Comparison of ENCODE assay signal across 12 cellular contexts in genomic region chr10:51073035-51073434, GRCh38. TPM values are rescaled to one million over a fixed set of nuclear protein-coding genes. Genes with fewer than 3 reads are reported as not detected.
DNase-seq lines count a peak whose midpoint lies in the region; ATAC-seq and TF ChIP-seq lines count a peak whose summit lies in the region.
"Had no signal": no experiment of that assay in that cellular context is flagged by ENCODE, and none has a peak within 500 bp of the region (broad histone marks: within the 10 kb centered on the region; RNA-seq: fewer than 3 reads in every experiment).

No MANE protein-coding gene starts in this region.

- no peaks in the 10 kb centered on the region for H3K27me3 ChIP-seq in AG04450 (ENCODE audit: control insufficient read depth, insufficient read depth, low read length)
- no peaks in the 10 kb centered on the region for H3K27me3 ChIP-seq in Peyer's patch
- H3K27me3 ChIP-seq in ovary = no peaks in the 10 kb centered on the region

- no peak for TF ChIP-seq CTCF in AG04450 (IDR thresholded peaks at IDR 0.05; ENCODE audit: low read depth, low read length)
- TF ChIP-seq CTCF in Peyer's patch (IDR thresholded peaks at IDR 0.05) = no peak
- no peak for TF ChIP-seq CTCF in fibroblast of villous mesenchyme (IDR thresholded peaks at IDR 0.05; ENCODE audit: insufficient read depth, low read depth, low read length)
- no peak for TF ChIP-seq CTCF in ovary (IDR thresholded peaks at IDR 0.05)

- intact Hi-C loops in ovary (cut with DNase I) = loop anchor here in 1 of 4 donors (5.0 kb wide), 1 partner anchor 624 kb away; the partner anchor contains the start of gene CSTF2T

- DNase-seq in AG04450 (ENCODE audit: low read depth, low spot score) = no peak
- no peak for DNase-seq in Peyer's patch
- no peak for DNase-seq in fibroblast of villous mesenchyme (ENCODE audit: low read depth)
- DNase-seq in ovary = no peak
- DNase-seq in AML-193 (lab: John Stamatoyannopoulos, UW) = no peak
- DNase-seq in cerebellum (ENCODE audit: low spot score) = no peak
- DNase-seq: NCI-H1105; stimulated activated CD4-positive, alpha-beta T cell treated with anti-CD3 and anti-CD28 coated beads, Interleukin-2, amount 100 ng/mL, for 48 hours; T-helper 1 cell had no signal

- no peak for TF ChIP-seq EP300 in ovary (IDR thresholded peaks at IDR 0.05)

- H3K4me3 ChIP-seq in AG04450 (ENCODE audit: low read depth, low read length) (peak overlapping the region; percentile 88; the same call in 1 of the 2 replicates), Peyer's patch (peak overlapping the region in 3 of 4 donors; percentile 39 to 71 (median 63)), fibroblast of villous mesenchyme (ENCODE audit: low read depth, low read length) (peak overlapping the region; percentile 80), ovary (peak overlapping the region; percentile 84)

- POLR2A ChIA-PET in AG04450 (lab: Yijun Ruan, JAX) = interaction anchor here (1.9 kb wide), 1 partner anchor 317 kb away, joined by 8 read pairs; no protein-coding TSS in a partner anchor

- H3K36me3 ChIP-seq in Peyer's patch (no peaks in the 10 kb centered on the region), ovary (no peaks in the 10 kb centered on the region)

- no peak for ATAC-seq in HG02938 (IDR thresholded peaks at IDR 0.05; ENCODE audit: unreplicated experiment)
- ATAC-seq in HG03571 (IDR thresholded peaks at IDR 0.05; ENCODE audit: unreplicated experiment) = no peak

- peaks cover 0 to 8% (median 0%) of the 10 kb centered on the region in 4 donors for H3K4me1 ChIP-seq in Peyer's patch
- H3K4me1 ChIP-seq in ovary (ENCODE audit: insufficient read depth) = peaks cover 1% of the 10 kb centered on the region
- H3K4me1 ChIP-seq: foreskin keratinocyte had no signal

- H3K9me3 ChIP-seq in AG04450 (ENCODE audit: control insufficient read depth, insufficient read depth, low read length) (no peaks in the 10 kb centered on the region), Peyer's patch (no peaks in the 10 kb centered on the region), ovary (no peaks in the 10 kb centered on the region)

- 84 to 87% (median 86%) methylated on average over 5 of the region's 5 CpGs for WGBS in ovary, 3 donors

- CTCF ChIA-PET in AG04450 (lab: Charles Lee) = interaction anchor here (1.2 to 2.9 kb wide), 3 partner anchors 9 to 349 kb away, joined by 5 to 16 read pairs (median 7); no protein-coding TSS in a partner anchor

- TF ChIP-seq POLR2A in Peyer's patch (IDR thresholded peaks at IDR 0.05) = no peak
- no peak for TF ChIP-seq POLR2A in ovary (IDR thresholded peaks at IDR 0.05)

- H3K27ac ChIP-seq in AG04450 (ENCODE audit: low read depth, low read length) (no peak overlapping the region), Peyer's patch (peak overlapping the region in 3 of 4 donors; percentile 66 to 90 (median 81)), ovary (peak overlapping the region in 1 of 2 donors; percentile 73)
- H3K27ac ChIP-seq: foreskin keratinocyte had no signal

RNA-seq across cellular contexts. Expression of gene PRKG1, which starts 1.3 kb away (rescaled TPM):
- 16.0 and 19.0 TPM in 2 replicates for polyA plus RNA-seq in AG04450 (2011; rRNA removed)
- polyA minus RNA-seq in AG04450 (2011; rRNA and poly(A)+ RNA removed) = 51.0 and 65.5 TPM in 2 replicates
- total RNA-seq in Peyer's patch = 10 to 100 TPM; 24.0 to 89.1 (median 45.7) TPM
- total RNA-seq in fibroblast of villous mesenchyme = 19.0 and 38.7 TPM in 2 replicates
- total RNA-seq in ovary = 10 to 100 TPM in 6 of 7 donors, 1 to 10 TPM in 1; 8.4 to 21.1 (median 16.6) TPM
- polyA plus RNA-seq in ovary = 10 to 100 TPM in 1 of 2 donors, 1 to 10 TPM in 1; 2.8 to 10.4 TPM
- total RNA-seq in cerebellum = 58.3 TPM
